9 cellular contexts compared by ENCODE assay signal in the genomic region with DNA sequence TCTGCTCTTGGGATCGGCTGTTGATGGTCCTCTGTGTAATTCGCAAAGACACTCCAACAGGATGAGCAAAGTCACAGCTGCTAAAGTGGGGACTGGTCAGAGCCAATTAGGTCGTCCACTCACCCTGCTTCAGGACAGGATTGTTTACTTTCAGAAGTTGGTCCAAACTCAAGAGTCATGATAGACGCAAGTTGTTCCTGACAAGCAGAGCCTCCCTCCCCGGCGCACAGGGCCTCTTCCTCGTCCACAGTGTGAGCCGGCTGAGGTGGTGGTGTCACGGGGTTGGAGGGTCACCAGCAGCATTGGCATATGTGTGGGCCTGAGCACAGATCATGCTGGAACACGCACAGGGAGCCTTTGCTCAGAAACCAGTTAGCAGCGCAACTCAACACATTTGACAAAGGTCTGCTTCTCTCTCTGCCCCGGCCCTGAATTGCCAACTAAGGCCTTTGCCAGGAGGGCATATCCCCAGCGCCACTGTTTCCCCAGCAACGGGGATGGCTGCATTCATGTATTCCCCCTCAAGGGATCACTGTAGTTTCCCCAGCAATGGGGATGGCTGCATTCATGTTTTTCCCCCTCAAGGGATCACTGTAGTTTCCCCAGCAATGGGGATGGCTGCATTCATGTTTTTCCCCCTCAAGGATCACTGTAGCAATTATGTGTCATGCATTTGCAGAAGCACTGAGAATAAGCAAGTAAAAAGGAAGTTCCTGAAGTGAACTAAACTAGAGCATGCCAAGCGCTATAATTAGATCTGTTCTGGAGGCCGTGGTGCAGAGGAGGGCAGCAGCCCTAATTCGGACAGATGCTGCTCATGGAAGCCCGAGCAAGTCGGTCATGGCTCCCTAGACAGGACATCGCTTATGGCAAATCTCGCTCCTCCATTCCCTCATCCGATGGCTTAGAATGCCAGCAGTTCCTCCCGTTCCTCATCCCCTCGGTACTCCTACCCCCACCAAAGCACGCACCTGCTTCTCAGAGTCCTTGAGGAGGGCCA.
DNase-seq lines count a peak whose midpoint lies in the region; ATAC-seq, FAIRE-seq and TF ChIP-seq lines count a peak whose summit lies in the region.
"Had no signal": no experiment of that assay in that cellular context is flagged by ENCODE, and none has a peak within 500 bp of the region (broad histone marks: within the 10 kb centered on the region; RNA-seq: fewer than 3 reads in every experiment).

No MANE protein-coding gene starts in this region.

- CTCF ChIA-PET in PC-9 (lab: Charles Lee), result no interaction called here

- no peak overlapping the region for H3K27ac ChIP-seq in PC-9

- no peaks in the 10 kb centered on the region for H4K20me1 ChIP-seq in PC-9 (ENCODE audit: insufficient read depth)

- no peaks in the 10 kb centered on the region for H3K79me2 ChIP-seq in PC-9 (ENCODE audit: low read depth)

- H2AFZ ChIP-seq in PC-9, result no peak overlapping the region

- no peaks in the 10 kb centered on the region for H3F3A ChIP-seq in PC-9 (ENCODE audit: insufficient read depth, low read depth)

- H3K4me3 ChIP-seq in PC-9, result no peak overlapping the region

- FAIRE-seq in GM19239 (lab: Jason Lieb, UNC), result no peak

- H3K27me3 ChIP-seq in PC-9 (ENCODE audit: insufficient read depth, low read depth), result peaks cover 76% of the 10 kb centered on the region

- no peaks in the 10 kb centered on the region for H3K4me1 ChIP-seq in PC-9 (replicated peaks; ENCODE audit: insufficient read depth)

- in situ Hi-C loops in ACHN (cut with HindIII; ENCODE audit: low pct_ligation_motif_present, low pct_unique_long_range_greater_than_20kb, low sequenced_read_pairs), result no loop called here

- POLR2A ChIA-PET in PC-9 (lab: Charles Lee; ENCODE audit: unreplicated experiment), result no interaction called here

- no peak for ATAC-seq in HG02571 (IDR thresholded peaks at IDR 0.05; ENCODE audit: unreplicated experiment)
- ATAC-seq: activated T-helper 17 cell treated with anti-CD3 and anti-CD28 coated beads, Interleukin-2, amount 50 U/mL, for 72 hours had no signal

- TF ChIP-seq CTCF in PC-9 (conservative IDR thresholded peaks at IDR 0.05), result no peak

- DNase-seq in AG08396 (ENCODE audit: low spot score), result peak; percentile 66
- DNase-seq in RPMI7951 (ENCODE audit: low read depth), result peak; percentile 59
- peak; percentile 57 for DNase-seq in foreskin melanocyte
- DNase-seq in nucleus accumbens (lab: John Stamatoyannopoulos, UW), result peak in 31 of 56 donors; percentile 13 to 75 (median 40)
- no peak for DNase-seq in ACHN
- DNase-seq in PC-9, result no peak
- DNase-seq in GM19239 (ENCODE audit: insufficient read length, low spot score), result no peak

- no peaks in the 10 kb centered on the region for H3K9me3 ChIP-seq in PC-9 (ENCODE audit: insufficient read depth, low read depth)

- no TSS peak for BruUV-seq in PC-9 (replicated peaks; lab: Mats Ljungman, UMichigan)

- H3K9me2 ChIP-seq in PC-9 (ENCODE audit: insufficient read depth), result no peaks in the 10 kb centered on the region

- no peak overlapping the region for H3K4me2 ChIP-seq in PC-9

- intact Hi-C loops in PC-9 (cut with micrococcal nuclease; ENCODE audit: unreplicated experiment), result no loop called here

- H3K36me3 ChIP-seq in PC-9 (ENCODE audit: low read depth), result no peaks in the 10 kb centered on the region

Comparison
In these comparisons a context has a peak if more than half of its experiments do, and no peak if none do; other contexts are left out.
1. DNase-seq: peak in AG08396 (single experiment), RPMI7951 (single experiment), foreskin melanocyte (single experiment) and nucleus accumbens (31 of 56); none in ACHN (single experiment), PC-9 (0 of 2) and GM19239 (single experiment).